ENCODE assay signal across 31 cellular contexts in the genomic region with DNA sequence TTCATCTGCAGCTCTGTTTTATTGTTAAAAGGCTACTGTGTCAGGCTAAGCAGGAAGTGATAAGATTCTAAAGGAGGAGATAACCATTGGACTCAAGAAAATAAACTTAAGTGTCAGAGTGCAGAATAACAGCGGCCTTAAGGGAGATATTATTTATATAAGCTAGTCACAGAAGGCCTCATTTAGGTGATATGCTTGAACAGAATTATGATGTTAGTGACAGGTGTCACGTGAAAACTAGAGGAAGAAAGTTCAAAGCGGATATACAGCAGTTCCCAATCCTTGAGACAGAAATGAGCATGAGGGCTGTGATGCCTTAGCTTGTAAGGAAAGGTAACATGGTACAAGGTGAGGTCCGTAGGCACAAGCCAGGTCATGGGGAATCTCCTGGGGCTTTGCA.
"Had no signal": no experiment of that assay in that cellular context is flagged by ENCODE, and none has a peak within 500 bp of the region (broad histone marks: within the 10 kb centered on the region; RNA-seq: fewer than 3 reads in every experiment).

No MANE protein-coding gene starts in this region.

- H3K9me3 Mint-ChIP-seq: neural progenitor cell; stimulated activated memory B cell treated with anti-CD40 and anti-IgM and Interleukin-4, amounts not matched to agents 10 μg/mL and 1 μg/mL and 100 μg/mL, for 72 hours; type B pancreatic cell had no signal

- H3K4me3 ChIP-seq: neural progenitor cell, pancreas, prostate gland, skin epidermis, smooth muscle cell, spleen, suprapubic skin, testis, tibial artery, transverse colon, upper lobe of right lung, uterus had no signal

- ATAC-seq: naive thymus-derived CD8-positive, alpha-beta T cell; natural killer cell treated with Interleukin-12 subunit alpha and Interleukin-12 subunit beta and Interleukin-15 and Interleukin-18, amount 100 ng/mL, for 72 hours; pancreas; right cardiac atrium; sciatic nerve; stimulated activated memory B cell treated with anti-CD40 and anti-IgM and Interleukin-4, amounts not matched to agents 10 μg/mL and 1 μg/mL and 100 μg/mL, for 72 hours; stimulated activated naive CD8-positive, alpha-beta T cell treated with anti-CD3 and anti-CD28 coated beads, Interleukin-15, amount 100 ng/mL, for 72 hours; stimulated activated naive CD8-positive, alpha-beta T cell treated with anti-CD3 and anti-CD28 coated beads, Interleukin-15, Interleukin-2, amounts not matched to agents 100 U/mL and 50 U/mL, for 24 hours; upper lobe of right lung had no signal

- H3K9ac ChIP-seq: neural progenitor cell had no signal

- H3K27me3 ChIP-seq: neural progenitor cell, pancreas, spleen, suprapubic skin, testis, tibial artery, transverse colon, upper lobe of right lung, uterus had no signal

- H3K9me3 ChIP-seq: pancreas, prostate gland, suprapubic skin, testis, tibial artery, transverse colon, upper lobe of right lung, uterus had no signal

- DNase-seq: naive B cell; naive thymus-derived CD8-positive, alpha-beta T cell; nephron progenitor cell; occipital lobe; pancreas; retina; right cardiac atrium; spleen; stimulated activated CD4-positive, alpha-beta T cell treated with anti-CD3 and anti-CD28 coated beads, Interleukin-12 subunit alpha, Interleukin-12 subunit beta, amount 100 ng/mL, for 4 hours; stimulated activated CD4-positive, alpha-beta T cell treated with anti-CD3 and anti-CD28 coated beads, Interleukin-1b, Interleukin-23, amount 100 ng/mL, for 48 hours; stimulated activated CD4-positive, alpha-beta T cell treated with anti-CD3 and anti-CD28 coated beads, Interleukin-4, amount 100 ng/mL, for 1 hour; stimulated activated CD4-positive, alpha-beta T cell treated with anti-CD3 and anti-CD28 coated beads, Interleukin-4, amount 100 ng/mL, for 4 hours; stimulated activated CD8-positive, alpha-beta memory T cell treated with anti-CD3 and anti-CD28 coated beads, Interleukin-4, amount 100 ng/mL, for 48 hours; stimulated activated naive CD4-positive, alpha-beta T cell; stimulated activated naive CD8-positive, alpha-beta T cell treated with anti-CD3 and anti-CD28 coated beads, Interleukin-15, amount 100 ng/mL, for 72 hours; stimulated activated naive CD8-positive, alpha-beta T cell treated with anti-CD3 and anti-CD28 coated beads, Interleukin-15, Interleukin-2, amounts not matched to agents 100 U/mL and 50 U/mL, for 24 hours; substantia nigra; testis; tibial artery; transverse colon; upper lobe of right lung; uterus had no signal

- H3K27ac Mint-ChIP-seq: naive B cell; naive thymus-derived CD8-positive, alpha-beta T cell; natural killer cell treated with Interleukin-12 subunit alpha and Interleukin-12 subunit beta and Interleukin-15 and Interleukin-18, amount 100 ng/mL, for 72 hours; nephron progenitor cell; neural progenitor cell; stimulated activated memory B cell treated with anti-CD40 and anti-IgM and Interleukin-4, amounts not matched to agents 10 μg/mL and 1 μg/mL and 100 μg/mL, for 72 hours; stimulated activated naive CD8-positive, alpha-beta T cell treated with anti-CD3 and anti-CD28 coated beads, Interleukin-15, amount 100 ng/mL, for 72 hours; type B pancreatic cell had no signal

- H3K4me2 ChIP-seq: neural progenitor cell, smooth muscle cell had no signal

- H3K27me3 Mint-ChIP-seq: naive B cell; naive thymus-derived CD8-positive, alpha-beta T cell; natural killer cell treated with Interleukin-12 subunit alpha and Interleukin-12 subunit beta and Interleukin-15 and Interleukin-18, amount 100 ng/mL, for 72 hours; stimulated activated memory B cell treated with anti-CD40 and anti-IgM and Interleukin-4, amounts not matched to agents 10 μg/mL and 1 μg/mL and 100 μg/mL, for 72 hours; stimulated activated naive CD8-positive, alpha-beta T cell treated with anti-CD3 and anti-CD28 coated beads, Interleukin-15, amount 100 ng/mL, for 72 hours; type B pancreatic cell had no signal

- H3K27ac ChIP-seq: neural progenitor cell, pancreas, prostate gland, skin epidermis, spleen, suprapubic skin, testis, tibial artery, transverse colon, upper lobe of right lung, uterus had no signal

- H3K36me3 ChIP-seq: neural progenitor cell, pancreas, prostate gland, spleen, suprapubic skin, tibial artery, transverse colon, upper lobe of right lung, uterus had no signal

- H2AFZ ChIP-seq: neural progenitor cell had no signal

- FAIRE-seq: pancreas had no signal

- H3K36me3 Mint-ChIP-seq: naive B cell; naive thymus-derived CD8-positive, alpha-beta T cell; neural progenitor cell; stimulated activated memory B cell treated with anti-CD40 and anti-IgM and Interleukin-4, amounts not matched to agents 10 μg/mL and 1 μg/mL and 100 μg/mL, for 72 hours; type B pancreatic cell had no signal

- H3K4me3 Mint-ChIP-seq: naive B cell; naive thymus-derived CD8-positive, alpha-beta T cell; natural killer cell treated with Interleukin-12 subunit alpha and Interleukin-12 subunit beta and Interleukin-15 and Interleukin-18, amount 100 ng/mL, for 72 hours; nephron progenitor cell; neural progenitor cell; stimulated activated memory B cell treated with anti-CD40 and anti-IgM and Interleukin-4, amounts not matched to agents 10 μg/mL and 1 μg/mL and 100 μg/mL, for 72 hours; stimulated activated naive CD8-positive, alpha-beta T cell treated with anti-CD3 and anti-CD28 coated beads, Interleukin-15, amount 100 ng/mL, for 72 hours; type B pancreatic cell had no signal

- H3K4me1 Mint-ChIP-seq: naive B cell; naive thymus-derived CD8-positive, alpha-beta T cell; nephron progenitor cell; neural progenitor cell; stimulated activated memory B cell treated with anti-CD40 and anti-IgM and Interleukin-4, amounts not matched to agents 10 μg/mL and 1 μg/mL and 100 μg/mL, for 72 hours; stimulated activated naive CD8-positive, alpha-beta T cell treated with anti-CD3 and anti-CD28 coated beads, Interleukin-15, amount 100 ng/mL, for 72 hours had no signal
